Comparison of ENCODE assay signal across 19 cellular contexts in genomic region chr5:148416921-148417320, GRCh38. TPM values are rescaled to one million over a fixed set of nuclear protein-coding genes. Genes with fewer than 3 reads are reported as not detected.
DNase-seq lines count a peak whose midpoint lies in the region; ATAC-seq, FAIRE-seq and TF ChIP-seq lines count a peak whose summit lies in the region.
"Had no signal": no experiment of that assay in that cellular context is flagged by ENCODE, and none has a peak within 500 bp of the region (broad histone marks: within the 10 kb centered on the region; RNA-seq: fewer than 3 reads in every experiment).

No MANE protein-coding gene starts in this region.

- H3K9me3 Mint-ChIP-seq in astrocyte (ENCODE audit: unreplicated experiment) (no peaks in the 10 kb centered on the region), natural killer cell (no peaks in the 10 kb centered on the region)
- H3K9me3 Mint-ChIP-seq: CD14-positive monocyte; IgD-negative memory B cell; stimulated activated naive CD8-positive, alpha-beta T cell treated with anti-CD3 and anti-CD28 coated beads, Interleukin-15, amount 100 ng/mL, for 72 hours had no signal

- H3K27me3 ChIP-seq in astrocyte (ENCODE audit: insufficient read depth, low read length) (no peaks in the 10 kb centered on the region), sigmoid colon (no peaks in the 10 kb centered on the region)
- H3K27me3 ChIP-seq: ascending aorta, Peyer's patch had no signal

- H3K4me3 Mint-ChIP-seq in astrocyte (ENCODE audit: unreplicated experiment) (no peak overlapping the region), natural killer cell (no peak overlapping the region)
- H3K4me3 Mint-ChIP-seq: CD14-positive monocyte; IgD-negative memory B cell; stimulated activated naive CD8-positive, alpha-beta T cell treated with anti-CD3 and anti-CD28 coated beads, Interleukin-15, amount 100 ng/mL, for 72 hours; T-helper 17 cell had no signal

- H3K4me1 ChIP-seq in astrocyte (ENCODE audit: insufficient read depth, low read length) (peaks cover 3% of the 10 kb centered on the region), sigmoid colon (peaks cover 0 to 41% (median 17%) of the 10 kb centered on the region in 4 donors)
- H3K4me1 ChIP-seq: ascending aorta, Peyer's patch had no signal

- 86 to 91% methylated on average over 7 of the region's 7 CpGs for WGBS in sigmoid colon, 2 donors

- DNase-seq in ELR (ENCODE audit: low read depth) (peak; percentile 67), astrocyte (ENCODE audit: low read depth) (peak; percentile 74), Right ventricle myocardium superior (no peak), sigmoid colon (no peak), natural killer cell (no peak), GOT3 (lab: John Stamatoyannopoulos, UW) (no peak), COLO668 (lab: John Stamatoyannopoulos, UW; ENCODE audit: unreplicated experiment) (no peak)
- DNase-seq: activated CD4-positive, alpha-beta T cell treated with anti-CD3 and anti-CD28 coated beads for 48 hours; effector CD4-positive, alpha-beta T cell; NCI-H1417 treated with DMSO at 0.1 percent for 48 hours; NCI-H526 treated with DMSO at 0.1 percent for 48 hours; Peyer's patch; stimulated activated naive CD8-positive, alpha-beta T cell treated with anti-CD3 and anti-CD28 coated beads, Interleukin-15, amount 100 ng/mL, for 72 hours; T-helper 17 cell had no signal

- H2AFZ ChIP-seq in astrocyte (ENCODE audit: low read depth, low read length) = no peak overlapping the region

- H3K4me2 ChIP-seq in astrocyte (ENCODE audit: low read length) = peak overlapping the region; percentile 11

- no peak overlapping the region for H3K4me3 ChIP-seq in astrocyte (ENCODE audit: insufficient read depth, low read depth, low read length)
- no peak overlapping the region for H3K4me3 ChIP-seq in sigmoid colon
- H3K4me3 ChIP-seq: ascending aorta, Peyer's patch had no signal

- peak overlapping the region; percentile 48 for H3K27ac ChIP-seq in astrocyte (ENCODE audit: low read depth, low read length)
- peak overlapping the region in 3 of 4 donors; percentile 58 to 77 (median 72) for H3K27ac ChIP-seq in sigmoid colon
- H3K27ac ChIP-seq: ascending aorta, Peyer's patch had no signal

- peak; percentile 45 for FAIRE-seq in astrocyte (lab: Jason Lieb, UNC)

- intact Hi-C loops in Right ventricle myocardium superior (cut with DNase I) = no loop called here
- intact Hi-C loops in sigmoid colon (cut with DNase I) = no loop called here
- intact Hi-C loops in natural killer cell (cut with micrococcal nuclease) = no loop called here

- peak overlapping the region; percentile 12 for H3K9ac ChIP-seq in astrocyte (ENCODE audit: low read length)

- H3K9me3 ChIP-seq in astrocyte (ENCODE audit: insufficient read depth, low read depth, low read length) (no peaks in the 10 kb centered on the region), sigmoid colon (no peaks in the 10 kb centered on the region)
- H3K9me3 ChIP-seq: ascending aorta, Peyer's patch had no signal

- H3K27me3 Mint-ChIP-seq in astrocyte (ENCODE audit: low read depth, unreplicated experiment) (no peaks in the 10 kb centered on the region), natural killer cell (ENCODE audit: low read depth in 2 of 2) (no peaks in the 10 kb centered on the region)
- H3K27me3 Mint-ChIP-seq: IgD-negative memory B cell; stimulated activated naive CD8-positive, alpha-beta T cell treated with anti-CD3 and anti-CD28 coated beads, Interleukin-15, amount 100 ng/mL, for 72 hours; T-helper 17 cell had no signal

- H3K36me3 ChIP-seq in astrocyte (ENCODE audit: insufficient read depth, low read length) (peaks cover 46% of the 10 kb centered on the region), sigmoid colon (peaks cover 9 to 69% (median 17%) of the 10 kb centered on the region in 4 donors)

- TF ChIP-seq EP300 in sigmoid colon (IDR thresholded peaks at IDR 0.05) = no peak

- no peak overlapping the region for H3K27ac Mint-ChIP-seq in astrocyte (ENCODE audit: unreplicated experiment)
- H3K27ac Mint-ChIP-seq in natural killer cell = peak overlapping the region in 1 of 2 donors; percentile 37
- H3K27ac Mint-ChIP-seq: IgD-negative memory B cell; stimulated activated naive CD8-positive, alpha-beta T cell treated with anti-CD3 and anti-CD28 coated beads, Interleukin-15, amount 100 ng/mL, for 72 hours had no signal

- H3K4me1 Mint-ChIP-seq in astrocyte (ENCODE audit: low read depth, unreplicated experiment) = peaks cover 3% of the 10 kb centered on the region
- peaks cover 0 to 4% of the 10 kb centered on the region in 2 donors for H3K4me1 Mint-ChIP-seq in natural killer cell
- H3K4me1 Mint-ChIP-seq: CD14-positive monocyte; IgD-negative memory B cell; stimulated activated naive CD8-positive, alpha-beta T cell treated with anti-CD3 and anti-CD28 coated beads, Interleukin-15, amount 100 ng/mL, for 72 hours had no signal

- H4K20me1 ChIP-seq in astrocyte (ENCODE audit: insufficient read depth, low read length) = peaks cover 2% of the 10 kb centered on the region

- TF ChIP-seq CTCF in astrocyte (IDR thresholded peaks at IDR 0.05; ENCODE audit: insufficient read depth, low read depth, low read length) (no peak), sigmoid colon (IDR thresholded peaks at IDR 0.05) (no peak), natural killer cell (IDR thresholded peaks at IDR 0.05) (no peak)

- H3K79me2 ChIP-seq in astrocyte (ENCODE audit: insufficient read depth, low read length) = no peaks in the 10 kb centered on the region

- H3K36me3 Mint-ChIP-seq in astrocyte (ENCODE audit: low read depth, unreplicated experiment) (peaks cover 9% of the 10 kb centered on the region), natural killer cell (peaks cover 57% of the 10 kb centered on the region)

- peak; percentile 42 for ATAC-seq in Right ventricle myocardium superior (ENCODE audit: poor library complexity)
- no peak for ATAC-seq in GM18867 (IDR thresholded peaks at IDR 0.05; ENCODE audit: unreplicated experiment)
- no peak for ATAC-seq in natural killer cell
- ATAC-seq: sciatic nerve; stimulated activated naive CD8-positive, alpha-beta T cell treated with anti-CD3 and anti-CD28 coated beads, Interleukin-15, amount 100 ng/mL, for 72 hours; T-helper 17 cell had no signal

- no peak for TF ChIP-seq POLR2A in sigmoid colon (IDR thresholded peaks at IDR 0.05)

RNA-seq across cellular contexts. Expression of gene FBXO38, which starts 33.2 kb away (rescaled TPM):
- 36.2 and 38.8 TPM in 2 replicates for total RNA-seq in astrocyte
- total RNA-seq in Right ventricle myocardium superior = 28.9 TPM
- total RNA-seq in sigmoid colon = 10 to 100 TPM; 46.0 to 59.6 (median 53.5) TPM
- 10 to 100 TPM; 11.4 to 17.4 (median 12.7) TPM for polyA plus RNA-seq in sigmoid colon
- 10 to 100 TPM; 55.2 to 76.6 (median 65.1) TPM for total RNA-seq in natural killer cell

Comparison
In these comparisons a context has a peak if more than half of its experiments do, and no peak if none do; other contexts are left out.
1. DNase-seq: peak in ELR (single experiment) and astrocyte (single experiment); none in Right ventricle myocardium superior (single experiment), sigmoid colon (single experiment), natural killer cell (single experiment), GOT3 (single experiment) and COLO668 (single experiment).